19 cellular contexts compared by ENCODE assay signal in genomic region chr2:200763422-200763821, GRCh38. TPM values are rescaled to one million over a fixed set of nuclear protein-coding genes. Genes with fewer than 3 reads are reported as not detected.
DNase-seq lines count a peak whose midpoint lies in the region; ATAC-seq, FAIRE-seq and TF ChIP-seq lines count a peak whose summit lies in the region.
"Had no signal": no experiment of that assay in that cellular context is flagged by ENCODE, and none has a peak within 500 bp of the region (broad histone marks: within the 10 kb centered on the region; RNA-seq: fewer than 3 reads in every experiment).

No MANE protein-coding gene starts in this region.

- peak; percentile 37 for ATAC-seq in left colon
- ATAC-seq in WTC11 = no peak
- ATAC-seq: Panc1 had no signal

- H3K27ac ChIP-seq in ACC112 (ENCODE audit: low read depth, low read length) (0 out of 2 replicates have a peak overlapping the region, but pooled peaks have one; percentile 0), PC-9 (peak overlapping the region; percentile 94)

- 0 out of 2 replicates have a peak, but pooled peaks cover 3% of the 10 kb centered on the region for H3K4me1 Mint-ChIP-seq in WTC11

- DNase-seq in PC-9 (peak in 1 of 2 experiments; percentile 58), dermis blood vessel endothelial cell (peak; percentile 48), left colon (no peak), WTC11 (ENCODE audit: low spot score) (no peak), DMS53 treated with DMSO at 0.1 percent for 48 hours (lab: John Stamatoyannopoulos, UW; ENCODE audit: unreplicated experiment) (no peak), GM12892 (ENCODE audit: insufficient read length) (no peak)
- DNase-seq in activated T-cell treated with anti-CD3 and anti-CD28 coated beads, Interleukin-2, amount 50 U/mL, for 48 hours = no peak
- DNase-seq: BE2C, DMS79, H7, MV-4-11, NCI-H1105 treated with DMSO at 0.1 percent for 48 hours, NCI-H2029 treated with DMSO at 0.1 percent for 48 hours, NCI-H226, NCI-H510A treated with DMSO at 0.1 percent for 48 hours, NCI-H748 treated with DMSO at 0.1 percent for 48 hours had no signal

- no peak for TF ChIP-seq POLR2A in GM12892 (IDR thresholded peaks at IDR 0.05; ENCODE audit: low read depth, low read length)

- H3K4me1 ChIP-seq in ACC112 (ENCODE audit: control insufficient read depth, insufficient read depth, low read length, unreplicated experiment) = peaks cover 47% of the 10 kb centered on the region
- H3K4me1 ChIP-seq in PC-9 (replicated peaks; ENCODE audit: insufficient read depth) = peaks cover 71% of the 10 kb centered on the region

- no peak overlapping the region for H3K4me3 Mint-ChIP-seq in WTC11

- peaks cover 53% of the 10 kb centered on the region for H3F3A ChIP-seq in PC-9 (ENCODE audit: insufficient read depth, low read depth)

- POLR2A ChIA-PET in PC-9 (lab: Charles Lee; ENCODE audit: unreplicated experiment) (no interaction called here), WTC11 (lab: Charles Lee) (no interaction called here)

- H3K79me2 ChIP-seq in ACC112 (ENCODE audit: control insufficient read depth, insufficient read depth, low read length, unreplicated experiment) (no peaks in the 10 kb centered on the region), PC-9 (ENCODE audit: low read depth) (no peaks in the 10 kb centered on the region)

- H4K20me1 ChIP-seq in PC-9 (ENCODE audit: insufficient read depth) = no peaks in the 10 kb centered on the region

- H2AFZ ChIP-seq in ACC112 (ENCODE audit: low read length, unreplicated experiment) (no peak overlapping the region), PC-9 (peak overlapping the region; percentile 48; the same call in 1 of the 2 replicates)

- no peaks in the 10 kb centered on the region for H3K27me3 Mint-ChIP-seq in WTC11 (ENCODE audit: low read depth)

- no peaks in the 10 kb centered on the region for H3K9me2 ChIP-seq in PC-9 (ENCODE audit: insufficient read depth)

- intact Hi-C loops in PC-9 (cut with micrococcal nuclease; ENCODE audit: unreplicated experiment) (no loop called here), left colon (cut with DNase I, micrococcal nuclease) (no loop called here)

- no TSS peak for BruUV-seq in PC-9 (replicated peaks; lab: Mats Ljungman, UMichigan)

- H3K36me3 Mint-ChIP-seq in WTC11 = no peaks in the 10 kb centered on the region

- CTCF ChIA-PET in PC-9 (lab: Charles Lee) = no interaction called here
- CTCF ChIA-PET in WTC11 (lab: Charles Lee) = no interaction called here

- no peaks in the 10 kb centered on the region for H3K9me3 ChIP-seq in PC-9 (ENCODE audit: insufficient read depth, low read depth)
- H3K9me3 ChIP-seq: BE2C had no signal

- H3K4me2 ChIP-seq in PC-9 = peak overlapping the region; percentile 75

- H3K4me3 ChIP-seq in ACC112 (ENCODE audit: low read depth, low read length) = no peak overlapping the region
- no peak overlapping the region for H3K4me3 ChIP-seq in PC-9

- H3K27me3 ChIP-seq in ACC112 (ENCODE audit: insufficient read depth, low read length) = no peaks in the 10 kb centered on the region
- H3K27me3 ChIP-seq in PC-9 (ENCODE audit: insufficient read depth, low read depth) = no peaks in the 10 kb centered on the region
- H3K27me3 ChIP-seq: BE2C had no signal

- FAIRE-seq in GM12892 (lab: Jason Lieb, UNC) = no peak
- FAIRE-seq: A204.1 had no signal

- H3K36me3 ChIP-seq in ACC112 (ENCODE audit: insufficient read depth, low read length) (no peaks in the 10 kb centered on the region), PC-9 (ENCODE audit: low read depth) (no peaks in the 10 kb centered on the region)
- H3K36me3 ChIP-seq: BE2C had no signal

- no peaks in the 10 kb centered on the region for H3K9me3 Mint-ChIP-seq in WTC11

- no peak overlapping the region for H3K27ac Mint-ChIP-seq in WTC11

- no peak for TF ChIP-seq CTCF in PC-9 (conservative IDR thresholded peaks at IDR 0.05)
- no peak for TF ChIP-seq CTCF in WTC11 (IDR thresholded peaks at IDR 0.05)

TF ChIP-seq in WTC11, 78 proteins besides CTCF, POLR2A, EP300 and RAD21 (continues in another document):
- no peak for TF ChIP-seq MYBL2 (CRISPR knock-in tag; IDR thresholded peaks at IDR 0.05)
- no peak for TF ChIP-seq ZNF532 (CRISPR knock-in tag; IDR thresholded peaks at IDR 0.05; ENCODE audit: borderline replicate concordance)
- TF ChIP-seq TP53 (CRISPR knock-in tag; IDR thresholded peaks at IDR 0.05) = no peak
- TF ChIP-seq ZNF138 (CRISPR knock-in tag; conservative IDR thresholded peaks at IDR 0.05) = no peak
- no peak for TF ChIP-seq OVOL2 (CRISPR knock-in tag; IDR thresholded peaks at IDR 0.05; ENCODE audit: borderline replicate concordance)
- TF ChIP-seq CDX4 (CRISPR knock-in tag; IDR thresholded peaks at IDR 0.05; ENCODE audit: borderline replicate concordance) = no peak
- no peak for TF ChIP-seq CREM (CRISPR knock-in tag; IDR thresholded peaks at IDR 0.05)
- no peak for TF ChIP-seq TEAD1 (CRISPR knock-in tag; IDR thresholded peaks at IDR 0.05)
- no peak for TF ChIP-seq MXD4 (CRISPR knock-in tag; IDR thresholded peaks at IDR 0.05; ENCODE audit: borderline replicate concordance)
- TF ChIP-seq NR3C1 (CRISPR knock-in tag; conservative IDR thresholded peaks at IDR 0.05; ENCODE audit: low read depth) = no peak
- TF ChIP-seq SP1 (CRISPR knock-in tag; conservative IDR thresholded peaks at IDR 0.05) = no peak
- TF ChIP-seq GTF2I (CRISPR knock-in tag; conservative IDR thresholded peaks at IDR 0.05) = no peak
- no peak for TF ChIP-seq AFF4 (CRISPR knock-in tag; IDR thresholded peaks at IDR 0.05; ENCODE audit: borderline replicate concordance)
- TF ChIP-seq GABPB1 (CRISPR knock-in tag; IDR thresholded peaks at IDR 0.05) = no peak

RNA-seq across cellular contexts. Expression of gene BZW1, which starts 48.3 kb away (rescaled TPM):
- total RNA-seq in PC-9 (2021) (274 and 300 TPM in 2 replicates), dermis blood vessel endothelial cell (510 and 784 TPM in 2 replicates), left colon (100 to 1,000 TPM; 211 to 240 TPM), WTC11 (2021) (191 to 255 TPM (median 208 TPM) in 3 replicates)
- polyA plus RNA-seq in GM12892 (2012; ENCODE audit: missing spikeins) = 217 TPM
